In the genomic region with DNA sequence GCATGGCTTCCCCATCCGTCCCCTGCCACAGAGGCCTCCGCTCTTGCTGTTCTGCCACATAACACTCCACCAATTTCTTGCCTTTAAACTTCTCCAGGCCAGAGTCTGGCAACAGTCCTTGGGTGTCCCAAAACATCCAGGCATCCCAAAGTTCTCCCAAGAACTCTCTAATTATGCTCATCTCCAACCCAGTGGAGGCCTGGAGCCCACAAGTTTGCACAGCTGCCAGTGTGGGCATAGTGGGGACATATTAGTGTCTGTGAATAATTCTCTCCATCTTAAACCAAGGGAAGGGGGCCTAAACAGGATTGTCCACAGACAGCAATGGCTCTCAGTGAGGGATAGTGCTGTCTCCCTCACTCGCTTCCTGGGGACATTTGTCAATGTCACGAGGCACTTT, we compare ENCODE assay signal across 5 cellular contexts.
"Had no signal": no experiment of that assay in that cellular context is flagged by ENCODE, and none has a peak within 500 bp of the region (broad histone marks: within the 10 kb centered on the region; RNA-seq: fewer than 3 reads in every experiment).

No MANE protein-coding gene starts in this region.

- H2AFZ ChIP-seq: GM23338 had no signal

- H3K4me3 Mint-ChIP-seq: GM23338, H9, IgD-negative memory B cell had no signal

- H3K4me1 Mint-ChIP-seq: IgD-negative memory B cell had no signal

- H3K27ac Mint-ChIP-seq: GM23338, IgD-negative memory B cell had no signal

- H3K4me3 ChIP-seq: GM23338 had no signal

- H3K36me3 Mint-ChIP-seq: IgD-negative memory B cell had no signal

- DNase-seq: H9, HCEC 1CT had no signal

- H3K27me3 Mint-ChIP-seq: IgD-negative memory B cell had no signal

- H3K27ac ChIP-seq: HL-60 had no signal

- H3K4me2 ChIP-seq: GM23338 had no signal
